In genomic region chrX:15505104-15505503, GRCh38 we compare ENCODE assay signal across 22 cellular contexts. TPM values are rescaled to one million over a fixed set of nuclear protein-coding genes. Genes with fewer than 3 reads are reported as not detected.
"Had no signal": no experiment of that assay in that cellular context is flagged by ENCODE, and none has a peak within 500 bp of the region (broad histone marks: within the 10 kb centered on the region; RNA-seq: fewer than 3 reads in every experiment).

No MANE protein-coding gene starts in this region.

- H3K36me3 ChIP-seq: left ventricle myocardium inferior, right atrium auricular region, thyroid gland, WERI-Rb-1 had no signal

- H3K9me3 Mint-ChIP-seq: activated naive CD8-positive, alpha-beta T cell treated with anti-CD3 and anti-CD28 coated beads for 36 hours; activated T-cell treated with anti-CD3 and anti-CD28 coated beads, Interleukin-2, amount 50 U/mL, for 72 hours; effector memory CD8-positive, alpha-beta T cell; memory B cell; natural killer cell treated with Interleukin-12 subunit alpha and Interleukin-12 subunit beta and Interleukin-15 and Interleukin-18, amount 100 ng/mL, for 72 hours; stimulated activated naive B cell treated with anti-CD40 and anti-IgM and Interleukin-4, amounts not matched to agents 10 μg/mL and 1 μg/mL and 100 μg/mL, for 72 hours had no signal

- H3K4me3 ChIP-seq: left ventricle myocardium inferior, right atrium auricular region, thyroid gland had no signal

- H3K4me3 Mint-ChIP-seq: activated CD8-positive, alpha-beta T cell treated with anti-CD3 and anti-CD28 coated beads, Interleukin-2, amount 10 ng/mL, durations not matched to agents 7 days and 5 days; activated naive CD8-positive, alpha-beta T cell treated with anti-CD3 and anti-CD28 coated beads for 36 hours; activated T-cell treated with anti-CD3 and anti-CD28 coated beads, Interleukin-2, amount 50 U/mL, for 72 hours; effector memory CD8-positive, alpha-beta T cell; memory B cell; natural killer cell treated with Interleukin-12 subunit alpha and Interleukin-12 subunit beta and Interleukin-15 and Interleukin-18, amount 100 ng/mL, for 72 hours; stimulated activated naive B cell treated with anti-CD40 and anti-IgM and Interleukin-4, amounts not matched to agents 10 μg/mL and 1 μg/mL and 100 μg/mL, for 72 hours had no signal

- FAIRE-seq: kidney, urothelium cell line had no signal

- H3K9me3 ChIP-seq: left ventricle myocardium inferior, right atrium auricular region, thyroid gland had no signal

- H3K27ac Mint-ChIP-seq: activated CD8-positive, alpha-beta T cell treated with anti-CD3 and anti-CD28 coated beads, Interleukin-2, amount 10 ng/mL, durations not matched to agents 7 days and 5 days; activated naive CD8-positive, alpha-beta T cell treated with anti-CD3 and anti-CD28 coated beads for 36 hours; activated T-cell treated with anti-CD3 and anti-CD28 coated beads, Interleukin-2, amount 50 U/mL, for 72 hours; effector memory CD8-positive, alpha-beta T cell; memory B cell; progenitor cell of endocrine pancreas; stimulated activated naive B cell treated with anti-CD40 and anti-IgM and Interleukin-4, amounts not matched to agents 10 μg/mL and 1 μg/mL and 100 μg/mL, for 72 hours had no signal

- H3K4me1 ChIP-seq: left ventricle myocardium inferior, right atrium auricular region, thyroid gland had no signal

- DNase-seq: activated CD4-positive, alpha-beta T cell treated with anti-CD3 and anti-CD28 coated beads for 4 hours; activated CD8-positive, alpha-beta memory T cell treated with anti-CD3 and anti-CD28 coated beads, Interleukin-2, amount 50 U/mL, for 4 hours; activated CD8-positive, alpha-beta T cell treated with anti-CD3 and anti-CD28 coated beads, Interleukin-2, amount 10 ng/mL, durations not matched to agents 7 days and 5 days; activated gamma-delta T cell treated with Interleukin-2 at 50 U/mL for 16 hours; activated naive CD8-positive, alpha-beta T cell treated with anti-CD3 and anti-CD28 coated beads for 36 hours; activated T-cell treated with anti-CD3 and anti-CD28 coated beads, Interleukin-2, amount 50 U/mL, for 72 hours; dermis blood vessel endothelial cell; effector memory CD8-positive, alpha-beta T cell; hippocampal formation; kidney; left ventricle myocardium inferior; nucleus accumbens; stimulated activated CD4-positive, alpha-beta T cell treated with anti-CD3 and anti-CD28 coated beads, Interleukin-2, amount 100 ng/mL, for 48 hours; stimulated activated naive B cell treated with anti-CD40 and anti-IgM and Interleukin-4, amounts not matched to agents 10 μg/mL and 1 μg/mL and 100 μg/mL, for 72 hours; SW 1271; thyroid gland; WERI-Rb-1 had no signal

- ATAC-seq: activated CD8-positive, alpha-beta T cell treated with anti-CD3 and anti-CD28 coated beads, Interleukin-2, amount 10 ng/mL, durations not matched to agents 7 days and 5 days; activated T-cell treated with anti-CD3 and anti-CD28 coated beads, Interleukin-2, amount 50 U/mL, for 72 hours; effector memory CD8-positive, alpha-beta T cell; stimulated activated naive B cell treated with anti-CD40 and anti-IgM and Interleukin-4, amounts not matched to agents 10 μg/mL and 1 μg/mL and 100 μg/mL, for 72 hours had no signal

- H3K36me3 Mint-ChIP-seq: activated naive CD8-positive, alpha-beta T cell treated with anti-CD3 and anti-CD28 coated beads for 36 hours; memory B cell; natural killer cell treated with Interleukin-12 subunit alpha and Interleukin-12 subunit beta and Interleukin-15 and Interleukin-18, amount 100 ng/mL, for 72 hours; stimulated activated naive B cell treated with anti-CD40 and anti-IgM and Interleukin-4, amounts not matched to agents 10 μg/mL and 1 μg/mL and 100 μg/mL, for 72 hours had no signal

- H3K27me3 ChIP-seq: right atrium auricular region, thyroid gland had no signal

- H3K27ac ChIP-seq: left ventricle myocardium inferior, right atrium auricular region, thyroid gland, WERI-Rb-1 had no signal

- H3K4me1 Mint-ChIP-seq: activated naive CD8-positive, alpha-beta T cell treated with anti-CD3 and anti-CD28 coated beads for 36 hours; memory B cell; stimulated activated naive B cell treated with anti-CD40 and anti-IgM and Interleukin-4, amounts not matched to agents 10 μg/mL and 1 μg/mL and 100 μg/mL, for 72 hours had no signal

RNA-seq across cellular contexts. Expression of gene BMX, which starts 4.5 kb away (rescaled TPM):
- total RNA-seq: activated CD8-positive, alpha-beta T cell treated with anti-CD3 and anti-CD28 coated beads, Interleukin-2, amount 10 ng/mL, durations not matched to agents 7 days and 5 days; activated naive CD8-positive, alpha-beta T cell treated with anti-CD3 and anti-CD28 coated beads for 36 hours; activated T-cell treated with anti-CD3 and anti-CD28 coated beads, Interleukin-2, amount 50 U/mL, for 72 hours; progenitor cell of endocrine pancreas had no signal
